In genomic region chr3:143668924-143669790, GRCh38 we compare ENCODE assay signal across 11 cellular contexts.
DNase-seq lines count a peak whose midpoint lies in the region; ATAC-seq and FAIRE-seq lines count a peak whose summit lies in the region.
"Had no signal": no experiment of that assay in that cellular context is flagged by ENCODE, and none has a peak within 500 bp of the region (broad histone marks: within the 10 kb centered on the region; RNA-seq: fewer than 3 reads in every experiment).

No MANE protein-coding gene starts in this region.

- H4K8ac ChIP-seq in mesendoderm (ENCODE audit: low read depth, low read length), result no peak overlapping the region

- no peak overlapping the region for H3K18ac ChIP-seq in mesendoderm (ENCODE audit: low read length)

- ATAC-seq in GM19023 (IDR thresholded peaks at IDR 0.05; ENCODE audit: unreplicated experiment) (peak; percentile 93), HG02588 (IDR thresholded peaks at IDR 0.05; ENCODE audit: unreplicated experiment) (peak; percentile 91), HG03565 (IDR thresholded peaks at IDR 0.05; ENCODE audit: unreplicated experiment) (peak; percentile 91)

- H3K79me2 ChIP-seq in mesendoderm (ENCODE audit: control insufficient read depth, insufficient read depth, low read length), result no peaks in the 10 kb centered on the region
- H3K79me2 ChIP-seq: parathyroid adenoma had no signal

- no peaks in the 10 kb centered on the region for H3K36me3 ChIP-seq in mesendoderm (ENCODE audit: control insufficient read depth, insufficient read depth, low read length)
- H3K36me3 ChIP-seq: ascending aorta, heart right ventricle had no signal

- FAIRE-seq in frontal cortex (lab: Jason Lieb, UNC), result no peak

- H2BK15ac ChIP-seq in mesendoderm (replicated peaks; ENCODE audit: low read depth), result no peak overlapping the region

- WGBS in mesendoderm (ENCODE audit: extremely low coverage, insufficient coverage, low lambda C conversion rate), result no CpG with 5 or more reads among the region's 5 CpGs

- H3K27ac ChIP-seq in mesendoderm (ENCODE audit: low read depth, low read length), result no peak overlapping the region
- H3K27ac ChIP-seq: ascending aorta, heart right ventricle, parathyroid adenoma had no signal

- no peak overlapping the region for H2BK120ac ChIP-seq in mesendoderm (ENCODE audit: low read depth, low read length)

- no peak overlapping the region for H3K9ac ChIP-seq in mesendoderm (ENCODE audit: low read length)
- H3K9ac ChIP-seq: parathyroid adenoma had no signal

- H3K4me1 ChIP-seq in mesendoderm (ENCODE audit: control insufficient read depth, low read depth, low read length), result no peaks in the 10 kb centered on the region
- H3K4me1 ChIP-seq: parathyroid adenoma had no signal

- no peak overlapping the region for H3K4me2 ChIP-seq in mesendoderm (ENCODE audit: low read length)

- H3K79me1 ChIP-seq in mesendoderm (ENCODE audit: low read length), result no peaks in the 10 kb centered on the region

- DNase-seq in skeletal muscle cell (ENCODE audit: low read depth) (peak; percentile 59), mesendoderm (no peak), COR-L47 (lab: John Stamatoyannopoulos, UW) (no peak), frontal cortex (ENCODE audit: low spot score in 2 of 2) (no peak)
- no peak for DNase-seq in activated effector memory CD4-positive, alpha-beta T cell treated with anti-CD3 and anti-CD28 coated beads, Interleukin-2, amount 50 U/mL, for 16 hours
- DNase-seq: heart right ventricle had no signal

- H3K4ac ChIP-seq in mesendoderm (ENCODE audit: low read depth, low read length), result no peak overlapping the region

- H3K56ac ChIP-seq in mesendoderm (ENCODE audit: low read length), result no peak overlapping the region

- H3K23ac ChIP-seq in mesendoderm (ENCODE audit: low read length), result no peak overlapping the region

- H4K5ac ChIP-seq in mesendoderm (ENCODE audit: low read length), result no peak overlapping the region

- no peaks in the 10 kb centered on the region for H3K27me3 ChIP-seq in mesendoderm (ENCODE audit: insufficient read depth, low read length, poor library complexity)
- H3K27me3 ChIP-seq: ascending aorta, heart right ventricle had no signal

- no peak overlapping the region for H2BK5ac ChIP-seq in mesendoderm (ENCODE audit: low read length)

- H2AK5ac ChIP-seq in mesendoderm (ENCODE audit: low read length), result no peak overlapping the region

- no peak overlapping the region for H3K4me3 ChIP-seq in skeletal muscle cell (ENCODE audit: low read depth, low read length)
- H3K4me3 ChIP-seq in mesendoderm (ENCODE audit: low read length), result no peak overlapping the region
- H3K4me3 ChIP-seq: ascending aorta, heart right ventricle had no signal
